16 cellular contexts compared by ENCODE assay signal in genomic region chr4:176444741-176445140, GRCh38.
DNase-seq lines count a peak whose midpoint lies in the region; ATAC-seq and TF ChIP-seq lines count a peak whose summit lies in the region.
"Had no signal": no experiment of that assay in that cellular context is flagged by ENCODE, and none has a peak within 500 bp of the region (broad histone marks: within the 10 kb centered on the region; RNA-seq: fewer than 3 reads in every experiment).

No MANE protein-coding gene starts in this region.

- CTCF ChIA-PET in RWPE1 (lab: Yijun Ruan, JAX), result interaction anchor here (0.7 kb wide), 1 partner anchor 323 kb away, joined by 3 read pairs; no protein-coding TSS in a partner anchor

- no peaks in the 10 kb centered on the region for H3K36me3 Mint-ChIP-seq in activated naive CD8-positive, alpha-beta T cell treated with anti-CD3 and anti-CD28 coated beads for 36 hours
- H3K36me3 Mint-ChIP-seq: memory B cell had no signal

- H3K27ac Mint-ChIP-seq in activated naive CD8-positive, alpha-beta T cell treated with anti-CD3 and anti-CD28 coated beads for 36 hours, result no peak overlapping the region
- H3K27ac Mint-ChIP-seq: memory B cell had no signal

- H3K4me3 Mint-ChIP-seq in activated naive CD8-positive, alpha-beta T cell treated with anti-CD3 and anti-CD28 coated beads for 36 hours, result no peak overlapping the region
- H3K4me3 Mint-ChIP-seq: memory B cell, neural crest cell had no signal

- H3K4me1 Mint-ChIP-seq in activated naive CD8-positive, alpha-beta T cell treated with anti-CD3 and anti-CD28 coated beads for 36 hours, result no peaks in the 10 kb centered on the region
- H3K4me1 Mint-ChIP-seq: memory B cell had no signal

- TF ChIP-seq CTCF in RWPE1 (conservative IDR thresholded peaks at IDR 0.05; ENCODE audit: low read depth), result no peak
- no peak for TF ChIP-seq CTCF in epithelial cell of esophagus (IDR thresholded peaks at IDR 0.05; ENCODE audit: insufficient read depth, low read depth, low read length, missing control alignments)

- no peak for ATAC-seq in GM19467 (IDR thresholded peaks at IDR 0.05; ENCODE audit: unreplicated experiment)

- H3K27ac ChIP-seq in RWPE1, result no peak overlapping the region
- H3K27ac ChIP-seq: colonic mucosa had no signal

- POLR2A ChIA-PET in RWPE1 (lab: Yijun Ruan, JAX; ENCODE audit: low non-redundant PET), result no interaction called here

- DNase-seq in ELR (ENCODE audit: low read depth) (peak; percentile 85), RWPE1 (ENCODE audit: low spot score) (peak; percentile 16), epithelial cell of esophagus (ENCODE audit: low read depth) (peak; percentile 61), non-pigmented ciliary epithelial cell (ENCODE audit: low read depth) (peak; percentile 63), ACHN (no peak), SW 1271 (lab: John Stamatoyannopoulos, UW) (no peak)
- DNase-seq in activated naive CD8-positive, alpha-beta T cell treated with anti-CD3 and anti-CD28 coated beads for 36 hours, result no peak
- DNase-seq: BE2C, colonic mucosa, kidney, NCI-H2029 treated with DMSO at 0.1 percent for 48 hours, NCI-H524 treated with DMSO at 0.1 percent for 48 hours, retina had no signal

- in situ Hi-C loops in ACHN (cut with HindIII; ENCODE audit: low pct_ligation_motif_present, low pct_unique_long_range_greater_than_20kb, low sequenced_read_pairs), result no loop called here

- H3K4me3 ChIP-seq in epithelial cell of esophagus (ENCODE audit: low read length), result no peak overlapping the region
- H3K4me3 ChIP-seq: colonic mucosa had no signal

- H3K27me3 Mint-ChIP-seq in activated naive CD8-positive, alpha-beta T cell treated with anti-CD3 and anti-CD28 coated beads for 36 hours, result no peaks in the 10 kb centered on the region

- H3K9me3 Mint-ChIP-seq in activated naive CD8-positive, alpha-beta T cell treated with anti-CD3 and anti-CD28 coated beads for 36 hours, result no peaks in the 10 kb centered on the region
- H3K9me3 Mint-ChIP-seq: memory B cell had no signal

Comparison
In these comparisons a context has a peak if more than half of its experiments do, and no peak if none do; other contexts are left out.
1. DNase-seq: peak in ELR (single experiment), RWPE1 (single experiment), epithelial cell of esophagus (single experiment) and non-pigmented ciliary epithelial cell (single experiment); none in activated naive CD8-positive, alpha-beta T cell treated with anti-CD3 and anti-CD28 coated beads for 36 hours (single experiment), ACHN (single experiment) and SW 1271 (0 of 2).